10 cellular contexts compared by ENCODE assay signal in the genomic region with DNA sequence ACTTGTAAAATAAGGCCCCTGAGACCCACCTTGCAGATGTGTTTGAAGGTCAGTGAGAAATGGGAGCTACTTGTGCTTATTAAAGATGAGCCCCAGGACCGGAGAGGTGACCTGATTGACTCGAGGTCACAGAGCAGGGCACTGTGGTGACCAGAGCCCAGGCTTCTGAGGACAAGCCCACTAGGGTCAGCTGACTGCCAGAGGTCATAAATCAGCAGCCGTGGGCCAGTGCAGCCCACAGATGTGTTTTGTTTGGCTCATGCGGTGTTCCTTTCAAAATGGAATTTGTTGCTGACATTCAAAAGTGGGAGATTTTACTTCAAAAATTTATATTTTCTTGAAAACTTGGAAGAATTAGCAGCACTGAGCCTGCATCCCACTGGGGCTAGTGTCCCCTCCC. TPM values are rescaled to one million over a fixed set of nuclear protein-coding genes. Genes with fewer than 3 reads are reported as not detected.
DNase-seq lines count a peak whose midpoint lies in the region; ATAC-seq and TF ChIP-seq lines count a peak whose summit lies in the region.
"Had no signal": no experiment of that assay in that cellular context is flagged by ENCODE, and none has a peak within 500 bp of the region (broad histone marks: within the 10 kb centered on the region; RNA-seq: fewer than 3 reads in every experiment).

No MANE protein-coding gene starts in this region.

- H3K4me3 ChIP-seq in OCI-LY1 (ENCODE audit: low read depth, low read length, poor library complexity, severe bottlenecking) (no peak overlapping the region), esophagus (ENCODE audit: low read depth in 1 of 2, low read length in 2 of 2) (no peak overlapping the region), mucosa of rectum (ENCODE audit: low read length in 2 of 2) (no peak overlapping the region), tibial artery (no peak overlapping the region)

- no peak overlapping the region for H3K4me2 ChIP-seq in OCI-LY1 (ENCODE audit: low read length)

- 59 to 61% methylated on average over 4 of the region's 4 CpGs for WGBS in esophagus, 2 donors

- H3K36me3 ChIP-seq in OCI-LY1 (ENCODE audit: insufficient read depth, low read length) (peaks cover 74% of the 10 kb centered on the region; the same call in 1 of the 2 replicates), esophagus (ENCODE audit: control insufficient read depth in 2 of 2, insufficient read depth in 2 of 2, low read length in 1 of 2) (peaks cover 0 to 9% of the 10 kb centered on the region in 2 donors), mucosa of rectum (ENCODE audit: control insufficient read depth in 2 of 2, insufficient read depth in 2 of 2, low read length in 2 of 2) (peaks cover 0 to 5% of the 10 kb centered on the region in 2 donors), tibial artery (no peaks in the 10 kb centered on the region)

- peak overlapping the region; percentile 5; the same call in 1 of the 2 replicates for H3K9ac ChIP-seq in OCI-LY1 (ENCODE audit: low read length)
- H3K9ac ChIP-seq in mucosa of rectum (ENCODE audit: low read depth in 1 of 2, low read length in 2 of 2): no peak overlapping the region

- intact Hi-C loops in tibial artery (cut with DNase I; ENCODE audit: low total_unique reads): no loop called here

- no peaks in the 10 kb centered on the region for H3K27me3 ChIP-seq in OCI-LY1 (ENCODE audit: insufficient read depth, low read length)
- no peaks in the 10 kb centered on the region for H3K27me3 ChIP-seq in esophagus (ENCODE audit: control insufficient read depth in 1 of 2, insufficient read depth in 2 of 2, low read length in 2 of 2)
- no peaks in the 10 kb centered on the region for H3K27me3 ChIP-seq in mucosa of rectum (ENCODE audit: control insufficient read depth in 2 of 2, insufficient read depth in 2 of 2, low read length in 2 of 2)
- no peaks in the 10 kb centered on the region for H3K27me3 ChIP-seq in tibial artery

- no peaks in the 10 kb centered on the region for H3K9me2 ChIP-seq in OCI-LY1 (ENCODE audit: low read depth, low read length)

- H2AFZ ChIP-seq in OCI-LY1 (ENCODE audit: low read length): no peak overlapping the region

- no peaks in the 10 kb centered on the region for H3F3A ChIP-seq in OCI-LY1 (ENCODE audit: insufficient read depth, low read length)

- ATAC-seq in HG03196 (IDR thresholded peaks at IDR 0.05; ENCODE audit: unreplicated experiment) (no peak), GM21515 (IDR thresholded peaks at IDR 0.05; ENCODE audit: unreplicated experiment) (no peak)

- H3K9me3 ChIP-seq in OCI-LY1 (ENCODE audit: low read length) (no peaks in the 10 kb centered on the region), esophagus (ENCODE audit: control insufficient read depth in 2 of 2, insufficient read depth in 1 of 2, low read depth in 1 of 2, low read length in 1 of 2) (no peaks in the 10 kb centered on the region), mucosa of rectum (ENCODE audit: control insufficient read depth in 2 of 2, low read length in 2 of 2) (no peaks in the 10 kb centered on the region), tibial artery (no peaks in the 10 kb centered on the region)

- no peaks in the 10 kb centered on the region for H4K20me1 ChIP-seq in OCI-LY1 (ENCODE audit: insufficient read depth, low read length)

- TF ChIP-seq CTCF in OCI-LY1 (IDR thresholded peaks at IDR 0.05; ENCODE audit: low read length) (no peak), tibial artery (IDR thresholded peaks at IDR 0.05) (no peak)

- DNase-seq in tibial artery (no peak), NAMALWA (ENCODE audit: low spot score) (no peak), DMS153 treated with DMSO at 0.1 percent for 48 hours (lab: John Stamatoyannopoulos, UW; ENCODE audit: unreplicated experiment) (no peak)
- DNase-seq: activated naive CD8-positive, alpha-beta T cell treated with anti-CD3 and anti-CD28 coated beads, Interleukin-2, amount 10 ng/mL, durations not matched to agents 7 days and 5 days; NCI-H2107 had no signal

- peaks cover 76% of the 10 kb centered on the region for H3K4me1 ChIP-seq in OCI-LY1 (ENCODE audit: insufficient read depth, low read length, severe bottlenecking)
- peaks cover 25 to 39% of the 10 kb centered on the region in 2 donors for H3K4me1 ChIP-seq in esophagus (ENCODE audit: control insufficient read depth in 2 of 2, insufficient read depth in 2 of 2, low read length in 1 of 2)
- H3K4me1 ChIP-seq in mucosa of rectum (ENCODE audit: control insufficient read depth in 2 of 2, insufficient read depth in 2 of 2, low read length in 2 of 2): peaks cover 55 to 67% of the 10 kb centered on the region in 2 donors
- H3K4me1 ChIP-seq in tibial artery: peaks cover 8 to 88% (median 70%) of the 10 kb centered on the region in 4 donors

- peaks cover 12% of the 10 kb centered on the region; the same call in 1 of the 2 replicates for H3K79me2 ChIP-seq in OCI-LY1 (ENCODE audit: insufficient read depth, low read length)

- H3K27ac ChIP-seq in OCI-LY1 (ENCODE audit: low read depth, low read length, poor library complexity, severe bottlenecking) (peak overlapping the region; percentile 78), esophagus (ENCODE audit: low read depth in 2 of 2, low read length in 1 of 2) (peak overlapping the region; percentile 71 to 85), mucosa of rectum (ENCODE audit: low read depth in 2 of 2, low read length in 2 of 2) (peak overlapping the region; percentile 32 to 64), tibial artery (peak overlapping the region; percentile 74 to 80)

RNA-seq across cellular contexts. Expression of a gene that starts 24.5 kb away (rescaled TPM):
- 10 to 100 TPM; 13.4 to 18.4 TPM for polyA plus RNA-seq in esophagus
